Comparison of ENCODE assay signal across 12 cellular contexts in the genomic region with DNA sequence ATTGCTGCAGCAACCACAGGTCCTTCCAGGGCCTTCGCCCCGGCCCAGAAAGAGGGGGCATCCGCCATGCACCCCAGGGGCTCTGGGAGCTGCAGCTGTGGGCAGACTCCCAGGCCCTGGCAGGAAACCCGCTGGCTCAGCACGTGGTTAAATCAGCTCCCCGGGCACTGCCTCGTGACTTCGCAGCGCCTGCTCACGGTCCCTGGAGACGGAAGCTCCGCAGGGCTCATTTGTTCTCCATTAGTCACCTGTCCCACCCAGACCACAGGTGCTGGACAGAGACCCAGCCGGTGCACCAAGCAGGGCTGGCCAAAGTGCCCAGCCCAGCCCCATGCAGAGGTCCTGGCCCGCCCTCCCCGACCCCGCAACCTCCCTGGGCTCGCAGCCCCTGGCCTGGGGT. TPM values are rescaled to one million over a fixed set of nuclear protein-coding genes. Genes with fewer than 3 reads are reported as not detected.
DNase-seq lines count a peak whose midpoint lies in the region; ATAC-seq and TF ChIP-seq lines count a peak whose summit lies in the region.
"Had no signal": no experiment of that assay in that cellular context is flagged by ENCODE, and none has a peak within 500 bp of the region (broad histone marks: within the 10 kb centered on the region; RNA-seq: fewer than 3 reads in every experiment).

No MANE protein-coding gene starts in this region.

- H3K27ac ChIP-seq in SJCRH30 = no peak overlapping the region
- H3K27ac ChIP-seq in colonic mucosa = no peak overlapping the region

- no peak overlapping the region for H3K9ac ChIP-seq in colonic mucosa (ENCODE audit: low read depth in 2 of 2, low read length in 2 of 2)

- peak; percentile 67 to 74 for ATAC-seq in left cardiac atrium
- ATAC-seq in GM21447 (IDR thresholded peaks at IDR 0.05; ENCODE audit: unreplicated experiment) = no peak
- no peak for ATAC-seq in GM19351 (IDR thresholded peaks at IDR 0.05; ENCODE audit: unreplicated experiment)
- ATAC-seq: activated T-cell treated with anti-CD3 and anti-CD28 coated beads, Interleukin-2, amount 50 U/mL, for 72 hours had no signal

- H3K4me1 ChIP-seq in SJCRH30 = peaks cover 9% of the 10 kb centered on the region; the same call in 1 of the 2 replicates
- H3K4me1 ChIP-seq in colonic mucosa = no peaks in the 10 kb centered on the region

- intact Hi-C loops in left cardiac atrium (cut with DNase I) (no loop called here), colonic mucosa (cut with DNase I) (no loop called here)

- no peak overlapping the region for H3K4me3 ChIP-seq in SJCRH30
- no peak overlapping the region for H3K4me3 ChIP-seq in colonic mucosa

- H3K9me3 ChIP-seq in SJCRH30 (replicated peaks) (no peaks in the 10 kb centered on the region), colonic mucosa (no peaks in the 10 kb centered on the region)

- no peak for TF ChIP-seq CTCF in colonic mucosa (IDR thresholded peaks at IDR 0.05)

- peaks cover 72% of the 10 kb centered on the region for H3K27me3 ChIP-seq in SJCRH30
- no peaks in the 10 kb centered on the region for H3K27me3 ChIP-seq in colonic mucosa

- DNase-seq in AG20443 (ENCODE audit: low spot score) (peak; percentile 49), HK-2 (ENCODE audit: unreplicated experiment) (peak; percentile 88), SJCRH30 (peak; percentile 48 to 52), left cardiac atrium (peak; percentile 54), colonic mucosa (no peak), medulla oblongata (ENCODE audit: extremely low spot score) (no peak)
- DNase-seq: activated T-cell treated with anti-CD3 and anti-CD28 coated beads, Interleukin-2, amount 50 U/mL, for 72 hours; GDM1; naive thymus-derived CD8-positive, alpha-beta T cell had no signal

- H3K36me3 ChIP-seq in SJCRH30 (no peaks in the 10 kb centered on the region), colonic mucosa (no peaks in the 10 kb centered on the region)

RNA-seq across cellular contexts. Expression of a gene that starts 14.7 kb away (rescaled TPM):
- not detected in 2 replicates for total RNA-seq in SJCRH30 (2014; rRNA removed; shearing (Covaris generic))
- total RNA-seq in left cardiac atrium (1 to 10 TPM in 1 of 2 donors, under 1 TPM in 1; 0.91 to 2.0 TPM), colonic mucosa (under 1 TPM; 0.19 to 0.27 TPM)
- total RNA-seq: endothelial cell of umbilical vein had no signal

RNA-seq across cellular contexts. Expression of a gene that starts 41.1 kb away (rescaled TPM):
- total RNA-seq in SJCRH30 (2014; rRNA removed; shearing (Covaris generic)) = 0.76 and 1.4 TPM in 2 replicates
- 100 to 1,000 TPM; 656 to 679 TPM for total RNA-seq in left cardiac atrium
- 1 to 10 TPM; 1.5 to 3.2 TPM for total RNA-seq in colonic mucosa

Comparison
In these comparisons a context has a peak if more than half of its experiments do, and no peak if none do; other contexts are left out.
1. DNase-seq: peak in AG20443 (single experiment), HK-2 (single experiment), SJCRH30 (2 of 2) and left cardiac atrium (single experiment); none in colonic mucosa (single experiment) and medulla oblongata (single experiment).
2. ATAC-seq: peak in left cardiac atrium (2 of 2); none in GM21447 (single experiment) and GM19351 (single experiment).
3. RNA of a gene that starts 41.1 kb away (total RNA-seq): 656 to 679 TPM in left cardiac atrium; 1.5 to 3.2 TPM in colonic mucosa and 0.76 to 1.4 TPM in SJCRH30; every median in the first group is over 100 times any median in the second.